ENCODE assay signal across 26 cellular contexts in genomic region chr12:48486679-48487078, GRCh38. TPM values are rescaled to one million over a fixed set of nuclear protein-coding genes. Genes with fewer than 3 reads are reported as not detected.
DNase-seq lines count a peak whose midpoint lies in the region; ATAC-seq, FAIRE-seq and TF ChIP-seq lines count a peak whose summit lies in the region.
"Had no signal": no experiment of that assay in that cellular context is flagged by ENCODE, and none has a peak within 500 bp of the region (broad histone marks: within the 10 kb centered on the region; RNA-seq: fewer than 3 reads in every experiment).

No MANE protein-coding gene starts in this region.

- no TSS peak for BruUV-seq in GM12878 (replicated peaks; lab: Mats Ljungman, UMichigan)

- no peaks in the 10 kb centered on the region for H3K36me3 ChIP-seq in HEK293 (ENCODE audit: control insufficient read depth in 2 of 2, insufficient read depth in 1 of 2, low read length in 2 of 2)
- no peaks in the 10 kb centered on the region for H3K36me3 ChIP-seq in GM12878 (ENCODE audit: control insufficient read depth in 2 of 2, insufficient read depth in 2 of 2, low read length in 1 of 2)
- H3K36me3 ChIP-seq in spleen: no peaks in the 10 kb centered on the region
- H3K36me3 ChIP-seq in body of pancreas (replicated peaks in 1 of 2; ENCODE audit: insufficient read depth in 1 of 2, low read depth in 2 of 2): no peaks in the 10 kb centered on the region

- no peak for TF ChIP-seq EP300 in GM12878 (IDR thresholded peaks at IDR 0.05; ENCODE audit: borderline replicate concordance in 1 of 2, control insufficient read depth in 1 of 2, low read depth in 2 of 2, low read length in 2 of 2)

- H3K27ac ChIP-seq in HEK293 (ENCODE audit: extremely low read depth, low read depth, low read length) (no peak overlapping the region), GM12878 (ENCODE audit: control insufficient read depth, insufficient read depth) (no peak overlapping the region), spleen (no peak overlapping the region), body of pancreas (no peak overlapping the region)
- H3K27ac ChIP-seq: GM23248 had no signal

- no peaks in the 10 kb centered on the region for H4K20me1 ChIP-seq in GM12878 (ENCODE audit: control insufficient read depth, insufficient read depth)

- H3K9me3 ChIP-seq in HEK293 (ENCODE audit: control insufficient read depth, insufficient read depth, low read depth, low read length) (no peaks in the 10 kb centered on the region), GM12878 (replicated peaks; ENCODE audit: control insufficient read depth, insufficient read depth, low read length) (no peaks in the 10 kb centered on the region), spleen (no peaks in the 10 kb centered on the region), body of pancreas (no peaks in the 10 kb centered on the region)
- H3K9me3 ChIP-seq: Caco-2 had no signal

- TF ChIP-seq CTCF in HEK293 (tag by site-specific recombination; IDR thresholded peaks at IDR 0.05) (no peak), GM12878 (IDR thresholded peaks at IDR 0.05 in 2 of 3, conservative IDR thresholded peaks at IDR 0.05 in 1 of 3; ENCODE audit: control insufficient read depth in 2 of 3, extremely low read depth in 1 of 3, insufficient read depth in 1 of 3, low read depth in 3 of 3, low read length in 3 of 3) (no peak), spleen (IDR thresholded peaks at IDR 0.05 in 8 of 11, conservative IDR thresholded peaks at IDR 0.05 in 3 of 11) (no peak), body of pancreas (IDR thresholded peaks at IDR 0.05) (no peak)

- H3K4me1 ChIP-seq in HEK293 (ENCODE audit: control insufficient read depth, insufficient read depth, low read length): no peaks in the 10 kb centered on the region
- H3K4me1 ChIP-seq in GM12878 (ENCODE audit: control insufficient read depth, insufficient read depth, low read length): 0 out of 2 replicates have a peak, but pooled peaks cover 5% of the 10 kb centered on the region
- no peaks in the 10 kb centered on the region for H3K4me1 ChIP-seq in spleen
- H3K4me1 ChIP-seq in body of pancreas: no peaks in the 10 kb centered on the region
- H3K4me1 ChIP-seq: Caco-2 had no signal

- H3K27me3 ChIP-seq in GM12878 (replicated peaks in 1 of 2; ENCODE audit: control insufficient read depth in 2 of 2, insufficient read depth in 2 of 2, low read length in 1 of 2) (no peaks in the 10 kb centered on the region), spleen (replicated peaks in 1 of 7) (peaks cover 0 to 10% (median 0%) of the 10 kb centered on the region in 7 donors), body of pancreas (no peaks in the 10 kb centered on the region)

- in situ Hi-C loops in GM12878 (cut with MboI): no loop called here

- ATAC-seq in GM12878: peak; percentile 7; the same call in 1 of the 3 replicates
- ATAC-seq in esophagus mucosa: peak; percentile 85
- ATAC-seq in body of pancreas: no peak
- no peak for ATAC-seq in GM21717 (IDR thresholded peaks at IDR 0.05; ENCODE audit: unreplicated experiment)
- ATAC-seq: CD8-positive, alpha-beta T cell; HepG2 had no signal

- TF ChIP-seq POLR2A in GM12878 (IDR thresholded peaks at IDR 0.05; ENCODE audit: low read depth, low read length) (no peak), spleen (IDR thresholded peaks at IDR 0.05) (no peak), body of pancreas (IDR thresholded peaks at IDR 0.05) (no peak)

- SMC1A ChIA-PET in GM12878 (lab: Charles Lee; ENCODE audit: uncharacterized antibody, unreplicated experiment): interaction anchor here (0.9 to 1.3 kb wide), 2 partner anchors 14 to 40 kb away, joined by 3 to 4 read pairs; partner anchors contain the start of gene ANP32D

- no peak overlapping the region for H3K4me2 ChIP-seq in GM12878 (ENCODE audit: control insufficient read depth, insufficient read depth)

- CTCF ChIA-PET in HEK293 (lab: Yijun Ruan, JAX): interaction anchor here (0.6 to 1.3 kb wide), 2 partner anchors 22 to 40 kb away, joined by 3 read pairs; no protein-coding TSS in a partner anchor
- CTCF ChIA-PET in GM12878 (lab: Yijun Ruan, JAX): interaction anchor here (0.6 to 2.1 kb wide), 2 partner anchors 56 to 94 kb away, joined by 3 to 8 read pairs; no protein-coding TSS in a partner anchor

- 42% methylated on average over 5 of the region's 5 CpGs for whole genome bisulfite sequencing in GM12878 (ENCODE audit: insufficient coverage, insufficient replicate concordance, low lambda C conversion rate, missing lambda C conversion rate)
- WGBS in spleen, 5 donors: 58 to 70% (median 61%) methylated on average over 5 of the region's 5 CpGs
- WGBS in body of pancreas, 2 donors: 50 to 52% methylated on average over 5 of the region's 5 CpGs

- no peak overlapping the region for H3K9ac ChIP-seq in GM12878 (ENCODE audit: control insufficient read depth, insufficient read depth, low read length)
- H3K9ac ChIP-seq: GM23248 had no signal

- H2AFZ ChIP-seq in GM12878 (ENCODE audit: control insufficient read depth, low read depth, low read length): no peak overlapping the region
- H2AFZ ChIP-seq: GM23248 had no signal

- H3K79me2 ChIP-seq in GM12878 (ENCODE audit: control insufficient read depth, insufficient read depth, low read length): no peaks in the 10 kb centered on the region

- DNase-seq in GM12878 (ENCODE audit: low read depth, low spot score) (no peak), occipital lobe (lab: John Stamatoyannopoulos, UW) (no peak), spleen (no peak), body of pancreas (no peak)
- DNase-seq: C1 segment of cervical spinal cord; Caco-2; CD8-positive, alpha-beta T cell; DMS79 treated with DMSO at 0.1 percent for 48 hours; GF-D8; GM23248; H7; Karpas-422; NCI-H1105 treated with DMSO at 0.1 percent for 48 hours; NCI-H146; NCI-H1930; NCI-H2107; NCI-H524 treated with DMSO at 0.1 percent for 48 hours; RPMI8226; SHP77 treated with DMSO at 0.1 percent for 48 hours had no signal

- intact Hi-C loops in GM12878 (cut with micrococcal nuclease; ENCODE audit: unreplicated experiment) (no loop called here), spleen (cut with DNase I; ENCODE audit: low total_unique reads) (no loop called here), body of pancreas (cut with DNase I) (no loop called here)

- POLR2A ChIA-PET in HEK293 (lab: Yijun Ruan, JAX): no interaction called here
- POLR2A ChIA-PET in GM12878 (lab: Charles Lee): no interaction called here

- TF ChIP-seq RAD21 in GM12878 (IDR thresholded peaks at IDR 0.05; ENCODE audit: insufficient read depth, low read depth, low read length): no peak

- RAD21 ChIA-PET in GM12878 (lab: Charles Lee; ENCODE audit: unreplicated experiment): interaction anchor here (1.3 to 1.5 kb wide), 2 partner anchors 40 to 56 kb away, joined by 3 to 4 read pairs; no protein-coding TSS in a partner anchor

- FAIRE-seq in GM12878 (lab: Jason Lieb, UNC): no peak
- FAIRE-seq: GM19239, HepG2 had no signal

- no peak overlapping the region for H3K4me3 ChIP-seq in HEK293 (ENCODE audit: low read depth, low read length)
- no peak overlapping the region for H3K4me3 ChIP-seq in GM12878
- no peak overlapping the region for H3K4me3 ChIP-seq in spleen
- no peak overlapping the region for H3K4me3 ChIP-seq in body of pancreas
- H3K4me3 ChIP-seq: GM23248 had no signal

RNA-seq across cellular contexts. Expression of gene C12orf54, which starts 4.4 kb away (rescaled TPM):
- total RNA-seq in GM12878 (2013; cell fraction: nucleolus; rRNA removed): not detected in 2 replicates
- total RNA-seq in GM12878 (2014; rRNA removed) (0.79 and 2.7 TPM in 2 replicates), GM12878 (2014; rRNA removed; fragmentation: Illumina TruSeq; extraction: Trizol) (3.1 and 4.5 TPM in 2 replicates), GM12878 (2021) (2.6 and 3.2 TPM in 2 replicates), esophagus mucosa (8.5 TPM), occipital lobe (not detected), spleen (not detected), body of pancreas (not detected)
- polyA plus RNA-seq in GM12878 (2011; ENCODE audit: low read depth): not detected
- polyA plus RNA-seq in GM12878 (2011; rRNA removed) (5.4 and 5.9 TPM in 2 replicates), GM12878 (2014; fragmentation: Illumina TruSeq; extraction: Trizol) (4.0 and 4.2 TPM in 2 replicates), GM12878 (2014; fragmentation: Nextera tagmentation; extraction: Ambion mirVana) (1 to 10 TPM; 6.9 to 7.8 TPM), GM12878 (2014; rRNA removed) (2.3 and 3.9 TPM in 2 replicates), GM12878 (2016; fragmentation: Nextera tagmentation; extraction: Ambion mirVana) (1 to 10 TPM; 1.5 to 4.2 TPM), spleen (under 1 TPM in 2 of 3 donors, not detected in 1; 0.38 to 0.61 TPM)
- polyA plus RNA-seq in GM12878 (2011; cell fraction: cytosol; rRNA removed): 2.0 and 2.7 TPM in 2 replicates
- 2.0 and 2.2 TPM in 2 replicates for polyA plus RNA-seq in GM12878 (2011; cell fraction: nucleus; rRNA removed)
- 0.58 and 0.63 TPM in 2 replicates for polyA plus RNA-seq in GM12878 (2012)
- polyA minus RNA-seq in GM12878 (2011; rRNA and poly(A)+ RNA removed): 0.46 and 3.1 TPM in 2 replicates
- polyA minus RNA-seq in GM12878 (2011; cell fraction: cytosol; rRNA and poly(A)+ RNA removed): not detected in 2 replicates
- 0.36 TPM in 1 of 2 replicates, not detected in the other for polyA minus RNA-seq in GM12878 (2011; cell fraction: nucleus; rRNA and poly(A)+ RNA removed)
- total RNA-seq: A673; Caco-2; CD8-positive, alpha-beta T cell; GM23248; H7; HepG2; HT1080 had no signal
- polyA plus RNA-seq: GM23248, HepG2 had no signal

RNA-seq across cellular contexts. Expression of gene ANP32D, which starts 14.3 kb away (rescaled TPM):
- total RNA-seq in GM12878 (2013; cell fraction: nucleolus; rRNA removed): not detected in 2 replicates
- total RNA-seq in GM12878 (2014; rRNA removed): not detected in 2 replicates
- total RNA-seq in GM12878 (2014; rRNA removed; fragmentation: Illumina TruSeq; extraction: Trizol): not detected in 2 replicates
- not detected in 2 replicates for total RNA-seq in GM12878 (2021)
- polyA plus RNA-seq in GM12878 (2011; ENCODE audit: low read depth): not detected
- not detected in 2 replicates for polyA plus RNA-seq in GM12878 (2011; rRNA removed)
- polyA plus RNA-seq in GM12878 (2011; cell fraction: cytosol; rRNA removed): not detected in 2 replicates
- not detected in 2 replicates for polyA plus RNA-seq in GM12878 (2011; cell fraction: nucleus; rRNA removed)
- polyA plus RNA-seq in GM12878 (2012): not detected in 2 replicates
- not detected in 2 replicates for polyA plus RNA-seq in GM12878 (2014; fragmentation: Illumina TruSeq; extraction: Trizol)
- not detected for polyA plus RNA-seq in GM12878 (2014; fragmentation: Nextera tagmentation; extraction: Ambion mirVana)
- not detected in 2 replicates for polyA plus RNA-seq in GM12878 (2014; rRNA removed)
- polyA plus RNA-seq in GM12878 (2016; fragmentation: Nextera tagmentation; extraction: Ambion mirVana): not detected
- polyA minus RNA-seq in GM12878 (2011; rRNA and poly(A)+ RNA removed): not detected in 2 replicates
- polyA minus RNA-seq in GM12878 (2011; cell fraction: cytosol; rRNA and poly(A)+ RNA removed): not detected in 2 replicates
- polyA minus RNA-seq in GM12878 (2011; cell fraction: nucleus; rRNA and poly(A)+ RNA removed): not detected in 2 replicates
- total RNA-seq in esophagus mucosa: not detected
- 0.31 TPM for total RNA-seq in occipital lobe
- total RNA-seq in spleen: under 1 TPM in 1 of 7 donors, not detected in 6; 0.52 TPM
- not detected for polyA plus RNA-seq in spleen
- not detected for total RNA-seq in body of pancreas
- total RNA-seq: A673; Caco-2; CD8-positive, alpha-beta T cell; GM23248; H7; HepG2; HT1080 had no signal
- polyA plus RNA-seq: GM23248, HepG2 had no signal

RNA-seq across cellular contexts. Expression of gene OR8S1, which starts 38.8 kb away (rescaled TPM):
- not detected in 2 replicates for total RNA-seq in GM12878 (2013; cell fraction: nucleolus; rRNA removed)
- total RNA-seq in GM12878 (2014; rRNA removed): not detected in 2 replicates
- not detected in 2 replicates for total RNA-seq in GM12878 (2014; rRNA removed; fragmentation: Illumina TruSeq; extraction: Trizol)
- total RNA-seq in GM12878 (2021): not detected in 2 replicates
- not detected for polyA plus RNA-seq in GM12878 (2011; ENCODE audit: low read depth)
- polyA plus RNA-seq in GM12878 (2011; rRNA removed): not detected in 2 replicates
- polyA plus RNA-seq in GM12878 (2011; cell fraction: cytosol; rRNA removed): not detected in 2 replicates
- 0.12 TPM in 1 of 2 replicates, not detected in the other for polyA plus RNA-seq in GM12878 (2011; cell fraction: nucleus; rRNA removed)
- polyA plus RNA-seq in GM12878 (2012): not detected in 2 replicates
- not detected in 2 replicates for polyA plus RNA-seq in GM12878 (2014; fragmentation: Illumina TruSeq; extraction: Trizol)
- polyA plus RNA-seq in GM12878 (2014; fragmentation: Nextera tagmentation; extraction: Ambion mirVana): not detected
- not detected in 2 replicates for polyA plus RNA-seq in GM12878 (2014; rRNA removed)
- not detected for polyA plus RNA-seq in GM12878 (2016; fragmentation: Nextera tagmentation; extraction: Ambion mirVana)
- not detected in 2 replicates for polyA minus RNA-seq in GM12878 (2011; rRNA and poly(A)+ RNA removed)
- not detected in 2 replicates for polyA minus RNA-seq in GM12878 (2011; cell fraction: cytosol; rRNA and poly(A)+ RNA removed)
- 0.24 TPM in 1 of 2 replicates, not detected in the other for polyA minus RNA-seq in GM12878 (2011; cell fraction: nucleus; rRNA and poly(A)+ RNA removed)
- not detected for total RNA-seq in esophagus mucosa
- total RNA-seq in occipital lobe: not detected
- total RNA-seq in spleen: not detected
- polyA plus RNA-seq in spleen: not detected
- not detected for total RNA-seq in body of pancreas
- total RNA-seq: A673; Caco-2; CD8-positive, alpha-beta T cell; GM23248; H7; HepG2; HT1080 had no signal
- polyA plus RNA-seq: GM23248, HepG2 had no signal

Comparison
In these comparisons a context has a peak if more than half of its experiments do, and no peak if none do; other contexts are left out.
1. ATAC-seq: peak in GM12878 (single experiment) and esophagus mucosa (single experiment); none in body of pancreas (single experiment) and GM21717 (single experiment).